Comparison of ENCODE assay signal across 19 cellular contexts in genomic region chr18:78499586-78499985, GRCh38.
"Had no signal": no experiment of that assay in that cellular context is flagged by ENCODE, and none has a peak within 500 bp of the region (broad histone marks: within the 10 kb centered on the region; RNA-seq: fewer than 3 reads in every experiment).

No MANE protein-coding gene starts in this region.

- H3K9me3 Mint-ChIP-seq: effector memory CD8-positive, alpha-beta T cell had no signal

- H3K4me3 Mint-ChIP-seq: dendritic cell treated with granulocyte-macrophage colony-stimulating factor and Interleukin-4, amounts not matched to agents 40 ng/mL and 50 ng/mL, for 4 days; effector memory CD8-positive, alpha-beta T cell; endodermal cell had no signal

- H3K27me3 Mint-ChIP-seq: dendritic cell treated with granulocyte-macrophage colony-stimulating factor and Interleukin-4, amounts not matched to agents 40 ng/mL and 50 ng/mL, for 4 days; effector memory CD8-positive, alpha-beta T cell had no signal

- H3K4me3 ChIP-seq: colonic mucosa, esophagus muscularis mucosa, gastrocnemius medialis, heart right ventricle, left lung, lower lobe of right lung had no signal

- H3K4me1 Mint-ChIP-seq: endodermal cell had no signal

- H3K36me3 ChIP-seq: colonic mucosa, esophagus muscularis mucosa, gastrocnemius medialis, heart right ventricle, left lung, lower lobe of right lung had no signal

- H3K4me1 ChIP-seq: colonic mucosa, esophagus muscularis mucosa, gastrocnemius medialis, heart right ventricle, left lung, lower lobe of right lung had no signal

- H3K27ac Mint-ChIP-seq: dendritic cell treated with granulocyte-macrophage colony-stimulating factor and Interleukin-4, amounts not matched to agents 40 ng/mL and 50 ng/mL, for 4 days; endodermal cell had no signal

- H3K27ac ChIP-seq: colonic mucosa, esophagus muscularis mucosa, gastrocnemius medialis, heart right ventricle, left lung, lower lobe of right lung had no signal

- DNase-seq: cerebellar nuclear complex; colonic mucosa; effector CD8-positive, alpha-beta T cell; effector memory CD8-positive, alpha-beta T cell; endodermal cell; foreskin fibroblast; foreskin melanocyte; gastrocnemius medialis; glutamatergic neuron; heart right ventricle; hippocampal formation; left cardiac atrium; left lung; left ventricle myocardium superior; lower lobe of right lung; mesendoderm; midbrain had no signal

- H3K9me3 ChIP-seq: colonic mucosa, esophagus muscularis mucosa, gastrocnemius medialis, lower lobe of right lung had no signal

- H3K27me3 ChIP-seq: colonic mucosa, esophagus muscularis mucosa, gastrocnemius medialis, heart right ventricle, left lung had no signal

- ATAC-seq: effector memory CD8-positive, alpha-beta T cell; gastrocnemius medialis; left cardiac atrium; left lung; left ventricle myocardium superior; lower lobe of right lung had no signal
